23 cellular contexts compared by ENCODE assay signal in genomic region chr2:85926931-85927527, GRCh38. TPM values are rescaled to one million over a fixed set of nuclear protein-coding genes. Genes with fewer than 3 reads are reported as not detected.
DNase-seq lines count a peak whose midpoint lies in the region; TF ChIP-seq lines count a peak whose summit lies in the region.
"Had no signal": no experiment of that assay in that cellular context is flagged by ENCODE, and none has a peak within 500 bp of the region (broad histone marks: within the 10 kb centered on the region; RNA-seq: fewer than 3 reads in every experiment).

No MANE protein-coding gene starts in this region.

- no peaks in the 10 kb centered on the region for H3K4me1 ChIP-seq in neuronal stem cell (ENCODE audit: control insufficient read depth in 2 of 2, insufficient read depth in 1 of 2, low read depth in 1 of 2, low read length in 2 of 2)
- peaks cover 0 to under 1% (median 0%) of the 10 kb centered on the region in 4 donors for H3K4me1 ChIP-seq in transverse colon
- H3K4me1 ChIP-seq: colonic mucosa, uterus had no signal

- peak overlapping the region; percentile 37 for H3K23ac ChIP-seq in neuronal stem cell (ENCODE audit: low read depth, low read length, poor library complexity)

- no peak overlapping the region for H2BK120ac ChIP-seq in neuronal stem cell (ENCODE audit: low read depth, low read length)

- WGBS in neuronal stem cell (ENCODE audit: extremely low coverage in 2 of 2, insufficient read length in 2 of 2, insufficient replicate concordance in 1 of 2), 2 donors, result no CpG with 5 or more reads among the region's 6 CpGs
- 88% methylated on average over 6 of the region's 6 CpGs; no CpG with 5 or more reads in 1 of the 2 donors for WGBS in transverse colon (ENCODE audit: low coverage in 1 of 2), 2 donors

- H3K36me3 ChIP-seq in neuronal stem cell (replicated peaks in 1 of 2; ENCODE audit: control insufficient read depth in 2 of 2, insufficient read depth in 2 of 2, low read length in 2 of 2), result no peaks in the 10 kb centered on the region
- no peaks in the 10 kb centered on the region for H3K36me3 ChIP-seq in transverse colon
- H3K36me3 ChIP-seq: colonic mucosa, uterus had no signal

- CTCF ChIA-PET in RWPE1 (lab: Yijun Ruan, JAX), result no interaction called here

- no peak overlapping the region for H3K4me3 ChIP-seq in AG10803 (ENCODE audit: low read length)
- no peak overlapping the region for H3K4me3 ChIP-seq in epithelial cell of esophagus (ENCODE audit: low read length)
- H3K4me3 ChIP-seq in neuronal stem cell (ENCODE audit: low read length in 2 of 2), result no peak overlapping the region
- H3K4me3 ChIP-seq in transverse colon, result no peak overlapping the region
- H3K4me3 ChIP-seq: colonic mucosa, smooth muscle cell, uterus had no signal

- H3K27ac ChIP-seq in RWPE1 (peak overlapping the region; percentile 43), neuronal stem cell (replicated peaks; ENCODE audit: low read length) (no peak overlapping the region), transverse colon (no peak overlapping the region)
- H3K27ac ChIP-seq: colonic mucosa, uterus had no signal

- no peak overlapping the region for H2AK5ac ChIP-seq in neuronal stem cell (ENCODE audit: low read depth, low read length)

- H3K18ac ChIP-seq in neuronal stem cell (ENCODE audit: low read length), result peak overlapping the region; percentile 85

- no peak for TF ChIP-seq EP300 in transverse colon (IDR thresholded peaks at IDR 0.05; ENCODE audit: low read depth)

- in situ Hi-C loops in transverse colon (cut with MboI; ENCODE audit: low pct_ligation_motif_present in 1 of 4, low pct_unique_long_range_greater_than_20kb in 1 of 4, low sequenced_read_pairs in 3 of 4), result no loop called here

- H3K27me3 ChIP-seq in neuronal stem cell (ENCODE audit: control insufficient read depth in 3 of 3, insufficient read depth in 3 of 3, low read depth in 1 of 3, low read length in 3 of 3) (no peaks in the 10 kb centered on the region), transverse colon (no peaks in the 10 kb centered on the region)
- H3K27me3 ChIP-seq: colonic mucosa, uterus had no signal

- no peaks in the 10 kb centered on the region for H3K9me3 ChIP-seq in neuronal stem cell (replicated peaks in 1 of 2; ENCODE audit: control insufficient read depth in 2 of 2, insufficient read depth in 1 of 2, low read depth in 1 of 2, low read length in 2 of 2)
- no peaks in the 10 kb centered on the region for H3K9me3 ChIP-seq in transverse colon
- H3K9me3 ChIP-seq: colonic mucosa, uterus had no signal

- no peak for TF ChIP-seq POLR2A in transverse colon (IDR thresholded peaks at IDR 0.05)

- H2AFZ ChIP-seq in neuronal stem cell (ENCODE audit: low read length), result no peak overlapping the region

- no peak overlapping the region for H4K8ac ChIP-seq in neuronal stem cell (ENCODE audit: low read depth, low read length)

- DNase-seq in AG10803 (ENCODE audit: low read depth) (peak; percentile 43), RWPE1 (ENCODE audit: low spot score) (no peak), epithelial cell of esophagus (ENCODE audit: low read depth) (peak; percentile 56), neuronal stem cell (ENCODE audit: low spot score) (no peak), NCI-H82 treated with DMSO at 0.1 percent for 48 hours (lab: John Stamatoyannopoulos, UW; ENCODE audit: unreplicated experiment) (no peak), NCI-H82 (lab: John Stamatoyannopoulos, UW) (no peak), transverse colon (no peak), Ammon's horn (ENCODE audit: low spot score) (no peak)
- DNase-seq: activated CD4-positive, alpha-beta memory T cell treated with anti-CD3 and anti-CD28 coated beads for 36 hours; activated naive CD4-positive, alpha-beta T cell treated with anti-CD3 and anti-CD28 coated beads, Interleukin-2, amount 10 ng/mL, durations not matched to agents 7 days and 5 days; activated T-cell treated with anti-CD3 and anti-CD28 coated beads, Interleukin-2, amount 50 U/mL, for 1 hour; CD8-positive, alpha-beta T cell; colonic mucosa; DMS53; left cardiac atrium; NCI-H1694 treated with DMSO at 0.1 percent for 48 hours; NCI-H446 treated with DMSO at 0.1 percent for 48 hours; nephron progenitor cell; SIG-M5; stimulated activated CD4-positive, alpha-beta T cell treated with anti-CD3 and anti-CD28 coated beads, Interleukin-4, amount 100 ng/mL, for 1 hour; stimulated activated naive CD8-positive, alpha-beta T cell treated with anti-CD3 and anti-CD28 coated beads, Interleukin-15, amount 100 ng/mL, for 72 hours; uterus had no signal

- no peak overlapping the region for H4K91ac ChIP-seq in neuronal stem cell (ENCODE audit: low read depth, low read length, poor library complexity)

- no peak overlapping the region for H3K9ac ChIP-seq in neuronal stem cell (ENCODE audit: low read depth, low read length, poor library complexity)

- H2BK5ac ChIP-seq in neuronal stem cell (ENCODE audit: low read length), result no peak overlapping the region

- peak overlapping the region; percentile 60 for H3K14ac ChIP-seq in neuronal stem cell (ENCODE audit: low read length)

- intact Hi-C loops in transverse colon (cut with DNase I; ENCODE audit: low total_unique reads), result no loop called here

- no peak overlapping the region for H3K4ac ChIP-seq in neuronal stem cell (ENCODE audit: low read length)

- POLR2A ChIA-PET in RWPE1 (lab: Yijun Ruan, JAX; ENCODE audit: low non-redundant PET), result no interaction called here

- no peaks in the 10 kb centered on the region for H3K79me1 ChIP-seq in neuronal stem cell (ENCODE audit: low read depth, low read length)

- H2BK15ac ChIP-seq in neuronal stem cell (ENCODE audit: low read length), result peak overlapping the region; percentile 65

- no peak overlapping the region for H3K4me2 ChIP-seq in neuronal stem cell (ENCODE audit: insufficient read depth, low read length, poor library complexity, severe bottlenecking)
- H3K4me2 ChIP-seq: smooth muscle cell had no signal

- peak overlapping the region; percentile 49 for H2BK12ac ChIP-seq in neuronal stem cell (ENCODE audit: low read length)

- no peak for TF ChIP-seq CTCF in AG10803 (conservative IDR thresholded peaks at IDR 0.05; ENCODE audit: low read length)
- no peak for TF ChIP-seq CTCF in RWPE1 (conservative IDR thresholded peaks at IDR 0.05; ENCODE audit: low read depth)
- no peak for TF ChIP-seq CTCF in epithelial cell of esophagus (IDR thresholded peaks at IDR 0.05; ENCODE audit: insufficient read depth, low read depth, low read length, missing control alignments)
- TF ChIP-seq CTCF in transverse colon (IDR thresholded peaks at IDR 0.05), result no peak

RNA-seq across cellular contexts. Expression of gene ST3GAL5, which starts 38.2 kb away (rescaled TPM):
- 5.0 TPM for polyA plus RNA-seq in neuronal stem cell (2013, experiment 1 of 2)
- polyA plus RNA-seq in neuronal stem cell (2013, experiment 2 of 2), result 5.3 TPM
- 10 to 100 TPM in 2 of 4 donors, 1 to 10 TPM in 2; 3.0 to 20.2 (median 13.6) TPM for total RNA-seq in transverse colon

Comparison
In these comparisons a context has a peak if more than half of its experiments do, and no peak if none do; other contexts are left out.
1. DNase-seq: peak in AG10803 (single experiment) and epithelial cell of esophagus (single experiment); none in RWPE1 (single experiment), neuronal stem cell (single experiment), NCI-H82 treated with DMSO at 0.1 percent for 48 hours (single experiment), NCI-H82 (single experiment), transverse colon (single experiment) and Ammon's horn (single experiment).